Comparison of ENCODE assay signal across 22 cellular contexts in the genomic region with DNA sequence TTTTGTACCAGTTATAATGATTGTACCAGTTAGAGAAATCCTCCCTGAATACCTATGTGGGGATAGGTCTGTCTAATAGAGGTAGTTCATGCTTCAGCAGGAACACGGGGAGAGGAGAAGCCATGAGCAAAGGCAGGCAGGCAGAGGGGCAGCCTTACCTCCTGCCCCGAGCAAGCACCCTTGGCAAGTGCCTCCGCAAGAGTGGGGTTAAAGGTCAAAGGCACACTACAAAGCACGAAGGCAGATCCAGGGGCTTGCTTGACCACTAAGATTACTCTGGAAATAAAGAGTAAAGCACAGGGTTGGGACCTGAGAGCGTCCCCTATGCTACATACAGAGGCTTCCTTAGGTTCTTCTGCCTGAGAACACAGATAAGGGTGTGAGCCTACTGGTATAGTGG.
DNase-seq lines count a peak whose midpoint lies in the region; ATAC-seq and TF ChIP-seq lines count a peak whose summit lies in the region.
"Had no signal": no experiment of that assay in that cellular context is flagged by ENCODE, and none has a peak within 500 bp of the region (broad histone marks: within the 10 kb centered on the region; RNA-seq: fewer than 3 reads in every experiment).

No MANE protein-coding gene starts in this region.

- H3K4me3 Mint-ChIP-seq in WTC11 (no peak overlapping the region), nephron progenitor cell (no peak overlapping the region)
- H3K4me3 Mint-ChIP-seq: B cell; CD4-positive, CD25-positive, alpha-beta regulatory T cell; CD8-positive, alpha-beta T cell; H9 had no signal

- POLR2A ChIA-PET in WTC11 (lab: Charles Lee), result no interaction called here

- peak; percentile 51 for ATAC-seq in WTC11
- ATAC-seq in GM19452 (IDR thresholded peaks at IDR 0.05; ENCODE audit: unreplicated experiment), result no peak
- ATAC-seq: A549; CD8-positive, alpha-beta T cell; HCT116 had no signal

- DNase-seq in WTC11 (ENCODE audit: low spot score) (no peak), nephron progenitor cell (peak; percentile 13), AG08395 (ENCODE audit: low spot score) (no peak), AG08396 (ENCODE audit: low spot score) (no peak)
- DNase-seq: 8988T; ACHN; Caco-2; CD4-positive, CD25-positive, alpha-beta regulatory T cell; CD8-positive, alpha-beta T cell; DMS 273 treated with DMSO at 0.1 percent for 48 hours; DMS53; DMS79 treated with DMSO at 0.1 percent for 48 hours; GF-D8; GM23248; H9 had no signal

- no peaks in the 10 kb centered on the region for H3K27me3 Mint-ChIP-seq in WTC11 (ENCODE audit: low read depth)
- H3K27me3 Mint-ChIP-seq in nephron progenitor cell (ENCODE audit: low read depth, poor library complexity), result no peaks in the 10 kb centered on the region
- H3K27me3 Mint-ChIP-seq: B cell had no signal

- H3K27ac ChIP-seq in 22Rv1, result 0 out of 2 replicates have a peak overlapping the region, but pooled peaks have one; percentile 22
- H3K27ac ChIP-seq: A549, BLaER1, C4-2B, GM23248 had no signal

- H3K9me3 Mint-ChIP-seq in WTC11 (no peaks in the 10 kb centered on the region), nephron progenitor cell (peaks cover 29% of the 10 kb centered on the region)
- H3K9me3 Mint-ChIP-seq: H9 had no signal

- CTCF ChIA-PET in WTC11 (lab: Charles Lee), result no interaction called here

- H3K4me1 Mint-ChIP-seq in WTC11, result no peaks in the 10 kb centered on the region
- H3K4me1 Mint-ChIP-seq in nephron progenitor cell, result peaks cover 9% of the 10 kb centered on the region
- H3K4me1 Mint-ChIP-seq: B cell; CD4-positive, CD25-positive, alpha-beta regulatory T cell; H9 had no signal

- H3K36me3 Mint-ChIP-seq in WTC11 (peaks cover 95% of the 10 kb centered on the region), nephron progenitor cell (ENCODE audit: low read depth) (peaks cover 96% of the 10 kb centered on the region)

- peak overlapping the region; percentile 38 for H3K27ac Mint-ChIP-seq in WTC11
- peak overlapping the region; percentile 68 for H3K27ac Mint-ChIP-seq in nephron progenitor cell
- H3K27ac Mint-ChIP-seq: B cell; CD8-positive, alpha-beta T cell had no signal

- no peak for TF ChIP-seq CTCF in 22Rv1 (IDR thresholded peaks at IDR 0.05)
- no peak for TF ChIP-seq CTCF in WTC11 (IDR thresholded peaks at IDR 0.05)
- no peak for TF ChIP-seq CTCF in nephron progenitor cell (IDR thresholded peaks at IDR 0.05)

TF ChIP-seq in WTC11, 78 proteins besides CTCF, POLR2A, EP300 and RAD21:
- TF ChIP-seq NFYB (CRISPR knock-in tag; conservative IDR thresholded peaks at IDR 0.05; ENCODE audit: low read depth) (no peak), ZNF423 (CRISPR knock-in tag; IDR thresholded peaks at IDR 0.05) (no peak), TEAD4 (CRISPR knock-in tag; IDR thresholded peaks at IDR 0.05) (no peak), CREB1 (CRISPR knock-in tag; IDR thresholded peaks at IDR 0.05) (no peak), ESRRA (CRISPR knock-in tag; IDR thresholded peaks at IDR 0.05; ENCODE audit: borderline replicate concordance) (no peak), SOX15 (CRISPR knock-in tag; IDR thresholded peaks at IDR 0.05) (no peak), TCF7 (CRISPR knock-in tag; IDR thresholded peaks at IDR 0.05; ENCODE audit: low read depth) (no peak), FOXJ3 (CRISPR knock-in tag; IDR thresholded peaks at IDR 0.05; ENCODE audit: borderline replicate concordance) (no peak)
- TF ChIP-seq, protein P1, sequence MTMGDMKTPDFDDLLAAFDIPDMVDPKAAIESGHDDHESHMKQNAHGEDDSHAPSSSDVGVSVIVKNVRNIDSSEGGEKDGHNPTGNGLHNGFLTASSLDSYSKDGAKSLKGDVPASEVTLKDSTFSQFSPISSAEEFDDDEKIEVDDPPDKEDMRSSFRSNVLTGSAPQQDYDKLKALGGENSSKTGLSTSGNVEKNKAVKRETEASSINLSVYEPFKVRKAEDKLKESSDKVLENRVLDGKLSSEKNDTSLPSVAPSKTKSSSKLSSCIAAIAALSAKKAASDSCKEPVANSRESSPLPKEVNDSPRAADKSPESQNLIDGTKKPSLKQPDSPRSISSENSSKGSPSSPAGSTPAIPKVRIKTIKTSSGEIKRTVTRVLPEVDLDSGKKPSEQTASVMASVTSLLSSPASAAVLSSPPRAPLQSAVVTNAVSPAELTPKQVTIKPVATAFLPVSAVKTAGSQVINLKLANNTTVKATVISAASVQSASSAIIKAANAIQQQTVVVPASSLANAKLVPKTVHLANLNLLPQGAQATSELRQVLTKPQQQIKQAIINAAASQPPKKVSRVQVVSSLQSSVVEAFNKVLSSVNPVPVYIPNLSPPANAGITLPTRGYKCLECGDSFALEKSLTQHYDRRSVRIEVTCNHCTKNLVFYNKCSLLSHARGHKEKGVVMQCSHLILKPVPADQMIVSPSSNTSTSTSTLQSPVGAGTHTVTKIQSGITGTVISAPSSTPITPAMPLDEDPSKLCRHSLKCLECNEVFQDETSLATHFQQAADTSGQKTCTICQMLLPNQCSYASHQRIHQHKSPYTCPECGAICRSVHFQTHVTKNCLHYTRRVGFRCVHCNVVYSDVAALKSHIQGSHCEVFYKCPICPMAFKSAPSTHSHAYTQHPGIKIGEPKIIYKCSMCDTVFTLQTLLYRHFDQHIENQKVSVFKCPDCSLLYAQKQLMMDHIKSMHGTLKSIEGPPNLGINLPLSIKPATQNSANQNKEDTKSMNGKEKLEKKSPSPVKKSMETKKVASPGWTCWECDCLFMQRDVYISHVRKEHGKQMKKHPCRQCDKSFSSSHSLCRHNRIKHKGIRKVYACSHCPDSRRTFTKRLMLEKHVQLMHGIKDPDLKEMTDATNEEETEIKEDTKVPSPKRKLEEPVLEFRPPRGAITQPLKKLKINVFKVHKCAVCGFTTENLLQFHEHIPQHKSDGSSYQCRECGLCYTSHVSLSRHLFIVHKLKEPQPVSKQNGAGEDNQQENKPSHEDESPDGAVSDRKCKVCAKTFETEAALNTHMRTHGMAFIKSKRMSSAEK (CRISPR knock-in tag; IDR thresholded peaks at IDR 0.05; ENCODE audit: borderline replicate concordance), result no peak
- TF ChIP-seq, protein P2, sequence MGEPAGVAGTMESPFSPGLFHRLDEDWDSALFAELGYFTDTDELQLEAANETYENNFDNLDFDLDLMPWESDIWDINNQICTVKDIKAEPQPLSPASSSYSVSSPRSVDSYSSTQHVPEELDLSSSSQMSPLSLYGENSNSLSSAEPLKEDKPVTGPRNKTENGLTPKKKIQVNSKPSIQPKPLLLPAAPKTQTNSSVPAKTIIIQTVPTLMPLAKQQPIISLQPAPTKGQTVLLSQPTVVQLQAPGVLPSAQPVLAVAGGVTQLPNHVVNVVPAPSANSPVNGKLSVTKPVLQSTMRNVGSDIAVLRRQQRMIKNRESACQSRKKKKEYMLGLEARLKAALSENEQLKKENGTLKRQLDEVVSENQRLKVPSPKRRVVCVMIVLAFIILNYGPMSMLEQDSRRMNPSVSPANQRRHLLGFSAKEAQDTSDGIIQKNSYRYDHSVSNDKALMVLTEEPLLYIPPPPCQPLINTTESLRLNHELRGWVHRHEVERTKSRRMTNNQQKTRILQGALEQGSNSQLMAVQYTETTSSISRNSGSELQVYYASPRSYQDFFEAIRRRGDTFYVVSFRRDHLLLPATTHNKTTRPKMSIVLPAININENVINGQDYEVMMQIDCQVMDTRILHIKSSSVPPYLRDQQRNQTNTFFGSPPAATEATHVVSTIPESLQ (CRISPR knock-in tag; IDR thresholded peaks at IDR 0.05), result no peak
- TF ChIP-seq, protein P3, sequence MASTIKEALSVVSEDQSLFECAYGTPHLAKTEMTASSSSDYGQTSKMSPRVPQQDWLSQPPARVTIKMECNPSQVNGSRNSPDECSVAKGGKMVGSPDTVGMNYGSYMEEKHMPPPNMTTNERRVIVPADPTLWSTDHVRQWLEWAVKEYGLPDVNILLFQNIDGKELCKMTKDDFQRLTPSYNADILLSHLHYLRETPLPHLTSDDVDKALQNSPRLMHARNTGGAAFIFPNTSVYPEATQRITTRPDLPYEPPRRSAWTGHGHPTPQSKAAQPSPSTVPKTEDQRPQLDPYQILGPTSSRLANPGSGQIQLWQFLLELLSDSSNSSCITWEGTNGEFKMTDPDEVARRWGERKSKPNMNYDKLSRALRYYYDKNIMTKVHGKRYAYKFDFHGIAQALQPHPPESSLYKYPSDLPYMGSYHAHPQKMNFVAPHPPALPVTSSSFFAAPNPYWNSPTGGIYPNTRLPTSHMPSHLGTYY (CRISPR knock-in tag; IDR thresholded peaks at IDR 0.05), result no peak
